In genomic region chr13:113976711-113977684, GRCh38 we compare ENCODE assay signal across 12 cellular contexts. TPM values are rescaled to one million over a fixed set of nuclear protein-coding genes. Genes with fewer than 3 reads are reported as not detected.
DNase-seq lines count a peak whose midpoint lies in the region; ATAC-seq and TF ChIP-seq lines count a peak whose summit lies in the region.
"Had no signal": no experiment of that assay in that cellular context is flagged by ENCODE, and none has a peak within 500 bp of the region (broad histone marks: within the 10 kb centered on the region; RNA-seq: fewer than 3 reads in every experiment).

No MANE protein-coding gene starts in this region.

- H3K4me3 Mint-ChIP-seq in central memory CD8-positive, alpha-beta T cell = no peak overlapping the region
- H3K4me3 Mint-ChIP-seq in naive thymus-derived CD4-positive, alpha-beta T cell = peak overlapping the region in 3 of 10 donors; percentile 13 to 52 (median 32)

- intact Hi-C loops in naive thymus-derived CD4-positive, alpha-beta T cell (cut with micrococcal nuclease) = no loop called here

- H3K36me3 ChIP-seq in naive thymus-derived CD4-positive, alpha-beta T cell (ENCODE audit: control insufficient read depth in 2 of 3, insufficient read depth in 3 of 3, low read length in 3 of 3) = peaks cover 28 to 96% (median 40%) of the 10 kb centered on the region in 3 experiments

- H3K4me1 ChIP-seq in naive thymus-derived CD4-positive, alpha-beta T cell (ENCODE audit: control insufficient read depth in 2 of 2, insufficient read depth in 2 of 2, low read length in 2 of 2) = no peaks in the 10 kb centered on the region

- POLR2A ChIA-PET in naive thymus-derived CD4-positive, alpha-beta T cell (lab: Charles Lee) = no interaction called here

- H3K27ac Mint-ChIP-seq in central memory CD8-positive, alpha-beta T cell (ENCODE audit: low read depth) = peak overlapping the region; percentile 70
- peak overlapping the region in 7 of 9 donors; percentile 40 to 81 (median 69) for H3K27ac Mint-ChIP-seq in naive thymus-derived CD4-positive, alpha-beta T cell

- H3K9me3 Mint-ChIP-seq in central memory CD8-positive, alpha-beta T cell = no peaks in the 10 kb centered on the region
- peaks cover 0 to 46% (median 0%) of the 10 kb centered on the region in 11 donors for H3K9me3 Mint-ChIP-seq in naive thymus-derived CD4-positive, alpha-beta T cell

- H3K4me1 Mint-ChIP-seq in central memory CD8-positive, alpha-beta T cell = no peaks in the 10 kb centered on the region
- peaks cover 0 to 8% (median 3%) of the 10 kb centered on the region in 7 donors for H3K4me1 Mint-ChIP-seq in naive thymus-derived CD4-positive, alpha-beta T cell

- DNase-seq in AG08395 (ENCODE audit: low spot score) (peak; percentile 90), HS-5 (ENCODE audit: low read depth) (peak; percentile 23), superior temporal gyrus (ENCODE audit: extremely low spot score) (no peak), GM10266 (ENCODE audit: extremely low spot score) (no peak)
- DNase-seq in central memory CD8-positive, alpha-beta T cell (ENCODE audit: low spot score in 2 of 2) = no peak
- DNase-seq in naive thymus-derived CD4-positive, alpha-beta T cell = no peak
- DNase-seq in NK-92 treated with Interleukin-12 subunit alpha and Interleukin-12 subunit beta, amount 100 ng/mL, for 24 hours (lab: John Stamatoyannopoulos, UW) = no peak
- DNase-seq: activated gamma-delta T cell, DMS 273 treated with DMSO at 0.1 percent for 48 hours, NCI-H2029, occipital lobe had no signal

- no peak for TF ChIP-seq CTCF in GM10266 (IDR thresholded peaks at IDR 0.05; ENCODE audit: control insufficient read depth, insufficient read depth, low read depth, missing control alignments)

- H3K27me3 Mint-ChIP-seq in central memory CD8-positive, alpha-beta T cell = no peaks in the 10 kb centered on the region
- H3K27me3 Mint-ChIP-seq in naive thymus-derived CD4-positive, alpha-beta T cell = peaks cover 0 to 2% (median 0%) of the 10 kb centered on the region in 5 donors

- CTCF ChIA-PET in naive thymus-derived CD4-positive, alpha-beta T cell (lab: Charles Lee) = interaction anchor here (0.6 kb wide), 1 partner anchor 27 kb away, joined by 3 read pairs; no protein-coding TSS in a partner anchor

- no peaks in the 10 kb centered on the region for H3K9me3 ChIP-seq in naive thymus-derived CD4-positive, alpha-beta T cell (ENCODE audit: control insufficient read depth in 2 of 3, low read length in 3 of 3)

- H3K27me3 ChIP-seq in naive thymus-derived CD4-positive, alpha-beta T cell (ENCODE audit: control insufficient read depth in 2 of 2, insufficient read depth in 2 of 2, low read length in 2 of 2) = no peaks in the 10 kb centered on the region

- no peak overlapping the region for H3K27ac ChIP-seq in naive thymus-derived CD4-positive, alpha-beta T cell (ENCODE audit: low read depth, low read length)

- ATAC-seq in central memory CD8-positive, alpha-beta T cell (replicated peaks; ENCODE audit: extremely low read depth, poor library complexity, severe bottlenecking) = no peak
- ATAC-seq in naive thymus-derived CD4-positive, alpha-beta T cell = no peak
- no peak for ATAC-seq in HG03521 (IDR thresholded peaks at IDR 0.05; ENCODE audit: unreplicated experiment)

- no peak overlapping the region for H3K4me3 ChIP-seq in naive thymus-derived CD4-positive, alpha-beta T cell (ENCODE audit: low read length)

- H3K36me3 Mint-ChIP-seq in central memory CD8-positive, alpha-beta T cell (ENCODE audit: insufficient read depth) = peaks cover 76% of the 10 kb centered on the region
- peaks cover 15 to 56% (median 35%) of the 10 kb centered on the region in 5 donors for H3K36me3 Mint-ChIP-seq in naive thymus-derived CD4-positive, alpha-beta T cell

RNA-seq across cellular contexts. Expression of gene C13orf46, which starts 3.1 kb away (rescaled TPM):
- 10 to 100 TPM in 4 of 5 experiments, 1 to 10 TPM in 1; 8.0 to 27.0 (median 19.1) TPM for total RNA-seq in naive thymus-derived CD4-positive, alpha-beta T cell
- polyA plus RNA-seq in naive thymus-derived CD4-positive, alpha-beta T cell = 1 to 10 TPM; 1.3 to 1.4 TPM

Comparison
In these comparisons a context has a peak if more than half of its experiments do, and no peak if none do; other contexts are left out.
1. DNase-seq: peak in AG08395 (single experiment) and HS-5 (single experiment); none in central memory CD8-positive, alpha-beta T cell (0 of 2), naive thymus-derived CD4-positive, alpha-beta T cell (0 of 9), NK-92 treated with Interleukin-12 subunit alpha and Interleukin-12 subunit beta, amount 100 ng/mL, for 24 hours (single experiment), superior temporal gyrus (single experiment) and GM10266 (single experiment).